17 cellular contexts compared by ENCODE assay signal in genomic region chr1:7525664-7526063, GRCh38.
A peak's percentile ranks its signal among the peaks of the same experiment; 100 is the strongest.
DNase-seq lines count a peak whose midpoint lies in the region; ATAC-seq, FAIRE-seq and TF ChIP-seq lines count a peak whose summit lies in the region.
"Had no signal": no experiment of that assay in that cellular context is flagged by ENCODE, and none has a peak within 500 bp of the region (broad histone marks: within the 10 kb centered on the region; RNA-seq: fewer than 3 reads in every experiment).

No MANE protein-coding gene starts in this region.

- no peaks in the 10 kb centered on the region for H3K36me3 ChIP-seq in mammary epithelial cell (ENCODE audit: insufficient read depth, low read length)
- no peaks in the 10 kb centered on the region for H3K36me3 ChIP-seq in kidney (ENCODE audit: control insufficient read depth in 1 of 2, insufficient read depth in 2 of 2, low read length in 2 of 2)
- H3K36me3 ChIP-seq in neuronal stem cell (replicated peaks in 1 of 2; ENCODE audit: control insufficient read depth in 2 of 2, insufficient read depth in 2 of 2, low read length in 2 of 2), result no peaks in the 10 kb centered on the region
- H3K36me3 ChIP-seq in upper lobe of right lung, result no peaks in the 10 kb centered on the region
- H3K36me3 ChIP-seq in GM23338 (ENCODE audit: insufficient read depth), result no peaks in the 10 kb centered on the region
- H3K36me3 ChIP-seq: BLaER1 had no signal

- no peak overlapping the region for H3K4me3 ChIP-seq in mammary epithelial cell (replicated peaks in 1 of 3; ENCODE audit: insufficient read depth in 1 of 3, low read depth in 2 of 3, low read length in 3 of 3)
- no peak overlapping the region for H3K4me3 ChIP-seq in kidney (ENCODE audit: low read length in 2 of 2)
- peak overlapping the region in 1 of 2 donors; percentile 13 for H3K4me3 ChIP-seq in neuronal stem cell (ENCODE audit: low read length in 2 of 2)
- H3K4me3 ChIP-seq in upper lobe of right lung, result no peak overlapping the region
- no peak overlapping the region for H3K4me3 ChIP-seq in GM23338
- H3K4me3 ChIP-seq: BLaER1 had no signal

- no peak overlapping the region for H2BK12ac ChIP-seq in neuronal stem cell (ENCODE audit: low read length)

- H3K27me3 ChIP-seq in mammary epithelial cell (ENCODE audit: insufficient read depth, low read length) (no peaks in the 10 kb centered on the region), neuronal stem cell (ENCODE audit: control insufficient read depth in 3 of 3, insufficient read depth in 3 of 3, low read depth in 1 of 3, low read length in 3 of 3) (peaks cover 0 to 3% (median 0%) of the 10 kb centered on the region in 3 experiments), upper lobe of right lung (no peaks in the 10 kb centered on the region), GM23338 (ENCODE audit: insufficient read depth) (no peaks in the 10 kb centered on the region)
- H3K27me3 ChIP-seq: BLaER1 had no signal

- H3K9me3 ChIP-seq in mammary epithelial cell (replicated peaks; ENCODE audit: insufficient read depth, low read length), result no peaks in the 10 kb centered on the region
- no peaks in the 10 kb centered on the region for H3K9me3 ChIP-seq in kidney (ENCODE audit: control insufficient read depth in 1 of 2, low read length in 2 of 2)
- no peaks in the 10 kb centered on the region for H3K9me3 ChIP-seq in neuronal stem cell (replicated peaks in 1 of 2; ENCODE audit: control insufficient read depth in 2 of 2, insufficient read depth in 1 of 2, low read depth in 1 of 2, low read length in 2 of 2)
- no peaks in the 10 kb centered on the region for H3K9me3 ChIP-seq in upper lobe of right lung
- H3K9me3 ChIP-seq: BLaER1 had no signal

- no peak overlapping the region for H4K91ac ChIP-seq in neuronal stem cell (ENCODE audit: low read depth, low read length, poor library complexity)

- peaks cover 7% of the 10 kb centered on the region for H3K4me1 Mint-ChIP-seq in MCF 10A (ENCODE audit: insufficient read depth, unreplicated experiment)
- peaks cover 7% of the 10 kb centered on the region for H3K4me1 Mint-ChIP-seq in GM23338
- H3K4me1 Mint-ChIP-seq: CD14-positive monocyte had no signal

- DNase-seq in MCF 10A (ENCODE audit: unreplicated experiment) (no peak), mammary epithelial cell (no peak), kidney (peak; percentile 45), neuronal stem cell (ENCODE audit: low spot score) (no peak), upper lobe of right lung (no peak), GM23338 (ENCODE audit: low spot score) (no peak), NCI-H2029 treated with DMSO at 0.1 percent for 48 hours (lab: John Stamatoyannopoulos, UW) (no peak)
- DNase-seq in stimulated activated naive CD8-positive, alpha-beta T cell treated with anti-CD3 and anti-CD28 coated beads, Interleukin-15, Interleukin-2, amounts not matched to agents 100 U/mL and 50 U/mL, for 24 hours, result no peak
- DNase-seq: 8988T; Calu3; CD8-positive, alpha-beta T cell; DMS79 treated with DMSO at 0.1 percent for 48 hours; GF-D8; GOT3 had no signal

- H4K20me1 ChIP-seq in mammary epithelial cell (ENCODE audit: insufficient read depth, low read length), result no peaks in the 10 kb centered on the region
- no peaks in the 10 kb centered on the region for H4K20me1 ChIP-seq in GM23338 (replicated peaks; ENCODE audit: insufficient read depth)
- H4K20me1 ChIP-seq: BLaER1 had no signal

- H3K36me3 Mint-ChIP-seq in MCF 10A (ENCODE audit: insufficient read depth, unreplicated experiment), result peaks cover 4% of the 10 kb centered on the region
- peaks cover 3% of the 10 kb centered on the region; the same call in 1 of the 3 replicates for H3K36me3 Mint-ChIP-seq in GM23338 (ENCODE audit: low read depth)
- H3K36me3 Mint-ChIP-seq: CD14-positive monocyte; CD8-positive, alpha-beta T cell had no signal

- H3K18ac ChIP-seq in neuronal stem cell (ENCODE audit: low read length), result no peak overlapping the region

- H2AK5ac ChIP-seq in neuronal stem cell (ENCODE audit: low read depth, low read length), result no peak overlapping the region

- no peak for FAIRE-seq in kidney (lab: Jason Lieb, UNC)
- FAIRE-seq: HepG2 had no signal

- H2BK120ac ChIP-seq in neuronal stem cell (ENCODE audit: low read depth, low read length), result no peak overlapping the region

- H3K27ac ChIP-seq in mammary epithelial cell (ENCODE audit: insufficient read depth, low read depth, low read length) (no peak overlapping the region), kidney (ENCODE audit: low read depth in 2 of 2, low read length in 2 of 2) (no peak overlapping the region), neuronal stem cell (replicated peaks; ENCODE audit: low read length) (no peak overlapping the region), upper lobe of right lung (no peak overlapping the region), GM23338 (ENCODE audit: low read depth) (no peak overlapping the region)
- H3K27ac ChIP-seq: BLaER1 had no signal

- H2AFZ ChIP-seq in mammary epithelial cell (ENCODE audit: low read depth, low read length) (no peak overlapping the region), neuronal stem cell (ENCODE audit: low read length) (no peak overlapping the region), GM23338 (no peak overlapping the region)

- H3K79me2 ChIP-seq in mammary epithelial cell (ENCODE audit: insufficient read depth, low read length), result no peaks in the 10 kb centered on the region
- no peaks in the 10 kb centered on the region for H3K79me2 ChIP-seq in GM23338 (replicated peaks; ENCODE audit: insufficient read depth)

- H2BK15ac ChIP-seq in neuronal stem cell (ENCODE audit: low read length), result no peak overlapping the region

- ATAC-seq in upper lobe of right lung (peak; percentile 28), GM23338 (no peak)
- no peak for ATAC-seq in stimulated activated naive CD8-positive, alpha-beta T cell treated with anti-CD3 and anti-CD28 coated beads, Interleukin-15, Interleukin-2, amounts not matched to agents 100 U/mL and 50 U/mL, for 24 hours
- ATAC-seq: CD8-positive, alpha-beta T cell; HepG2 had no signal

- H3K27me3 Mint-ChIP-seq in MCF 10A (ENCODE audit: insufficient read depth, unreplicated experiment), result no peaks in the 10 kb centered on the region
- peaks cover 7% of the 10 kb centered on the region for H3K27me3 Mint-ChIP-seq in GM23338 (ENCODE audit: insufficient read depth, low read depth, poor library complexity)

- intact Hi-C loops in MCF 10A (cut with micrococcal nuclease) (no loop called here), mammary epithelial cell (cut with micrococcal nuclease) (loop anchor here (5.0 kb wide), 1 partner anchor 53 kb away; no protein-coding TSS in a partner anchor), kidney (cut with DNase I) (no loop called here), upper lobe of right lung (cut with DNase I) (no loop called here)

- H3K4ac ChIP-seq in neuronal stem cell (ENCODE audit: low read length), result no peak overlapping the region

- no peak overlapping the region for H3K4me2 ChIP-seq in mammary epithelial cell (ENCODE audit: insufficient read depth, low read depth, low read length)
- no peak overlapping the region for H3K4me2 ChIP-seq in neuronal stem cell (ENCODE audit: insufficient read depth, low read length, poor library complexity, severe bottlenecking)
- H3K4me2 ChIP-seq in GM23338, result no peak overlapping the region
- H3K4me2 ChIP-seq: BLaER1 had no signal

- no peaks in the 10 kb centered on the region for H3K79me1 ChIP-seq in neuronal stem cell (ENCODE audit: low read depth, low read length)

- dilution Hi-C loops in mammary epithelial cell (cut with HindIII; ENCODE audit: low sequenced_read_pairs), result no loop called here

- POLR2A ChIA-PET in MCF 10A (lab: Yijun Ruan, JAX), result no interaction called here

- in situ Hi-C loops in mammary epithelial cell (cut with MboI; ENCODE audit: low sequenced_read_pairs in 2 of 2), result no loop called here

- TF ChIP-seq CTCF in MCF 10A (IDR thresholded peaks at IDR 0.05; ENCODE audit: unreplicated experiment) (no peak), mammary epithelial cell (conservative IDR thresholded peaks at IDR 0.05 in 1 of 2, IDR thresholded peaks at IDR 0.05 in 1 of 2; ENCODE audit: extremely low read depth in 1 of 2, insufficient read depth in 1 of 2, low read depth in 1 of 2, low read length in 2 of 2) (no peak), kidney (IDR thresholded peaks at IDR 0.05; ENCODE audit: borderline replicate concordance, extremely low read depth, insufficient read depth) (no peak), upper lobe of right lung (IDR thresholded peaks at IDR 0.05) (no peak), GM23338 (conservative IDR thresholded peaks at IDR 0.05; ENCODE audit: low read depth in 2 of 2) (no peak)

- no peaks in the 10 kb centered on the region for H3K9me3 Mint-ChIP-seq in MCF 10A (ENCODE audit: unreplicated experiment)
- H3K9me3 Mint-ChIP-seq in GM23338, result peaks cover 2% of the 10 kb centered on the region
- H3K9me3 Mint-ChIP-seq: CD14-positive monocyte; CD8-positive, alpha-beta T cell had no signal

- H3K4me3 Mint-ChIP-seq in MCF 10A (ENCODE audit: unreplicated experiment), result no peak overlapping the region
- no peak overlapping the region for H3K4me3 Mint-ChIP-seq in GM23338
- H3K4me3 Mint-ChIP-seq: CD14-positive monocyte; CD8-positive, alpha-beta T cell had no signal

- no peak overlapping the region for H4K8ac ChIP-seq in neuronal stem cell (ENCODE audit: low read depth, low read length)

- H3K4me1 ChIP-seq in mammary epithelial cell (ENCODE audit: insufficient read depth, low read length) (peaks cover 17% of the 10 kb centered on the region), kidney (ENCODE audit: control insufficient read depth in 1 of 2, insufficient read depth in 1 of 2, low read depth in 1 of 2, low read length in 2 of 2) (no peaks in the 10 kb centered on the region), neuronal stem cell (ENCODE audit: control insufficient read depth in 2 of 2, insufficient read depth in 1 of 2, low read depth in 1 of 2, low read length in 2 of 2) (peaks cover 0 to 5% of the 10 kb centered on the region in 2 donors), upper lobe of right lung (no peaks in the 10 kb centered on the region), GM23338 (ENCODE audit: insufficient read depth) (0 out of 2 replicates have a peak, but pooled peaks cover 3% of the 10 kb centered on the region)
- H3K4me1 ChIP-seq: BLaER1 had no signal

- CTCF ChIA-PET in MCF 10A (lab: Yijun Ruan, JAX), result interaction anchor here (1.5 kb wide), 1 partner anchor 483 kb away, joined by 4 read pairs; no protein-coding TSS in a partner anchor
- CTCF ChIA-PET in mammary epithelial cell (lab: Charles Lee; ENCODE audit: low non-redundant PET), result no interaction called here

- 92% methylated on average over 6 of the region's 7 CpGs for WGBS in mammary epithelial cell (ENCODE audit: low coverage, missing lambda C conversion rate)
- WGBS in neuronal stem cell (ENCODE audit: extremely low coverage in 2 of 2, insufficient read length in 2 of 2, insufficient replicate concordance in 1 of 2), 2 donors, result no CpG with 5 or more reads among the region's 7 CpGs

- no TSS peak for BruUV-seq in MCF 10A (replicated peaks; lab: Mats Ljungman, UMichigan)
- no TSS peak for BruUV-seq in mammary epithelial cell (replicated peaks; lab: Mats Ljungman, UMichigan)

- peak overlapping the region; percentile 49 for H3K27ac Mint-ChIP-seq in MCF 10A (ENCODE audit: low read depth, unreplicated experiment)
- H3K27ac Mint-ChIP-seq in GM23338, result no peak overlapping the region
- H3K27ac Mint-ChIP-seq: CD8-positive, alpha-beta T cell had no signal

- H3K9ac ChIP-seq in mammary epithelial cell (ENCODE audit: insufficient read depth, low read length) (no peak overlapping the region), kidney (ENCODE audit: low read length in 2 of 2) (no peak overlapping the region), neuronal stem cell (ENCODE audit: low read depth, low read length, poor library complexity) (no peak overlapping the region)
- H3K9ac ChIP-seq: BLaER1 had no signal

- no peaks in the 10 kb centered on the region for H3F3A ChIP-seq in GM23338 (replicated peaks; ENCODE audit: low read depth)

- H3K9me2 ChIP-seq in GM23338 (ENCODE audit: insufficient read depth), result no peaks in the 10 kb centered on the region

- H3K23ac ChIP-seq in neuronal stem cell (ENCODE audit: low read depth, low read length, poor library complexity), result peak overlapping the region; percentile 68

- H3K14ac ChIP-seq in neuronal stem cell (ENCODE audit: low read length), result peak overlapping the region; percentile 95

- H2BK5ac ChIP-seq in neuronal stem cell (ENCODE audit: low read length), result no peak overlapping the region
